ENCODE assay signal across 8 cellular contexts in genomic region chr19:40347476-40348124, GRCh38. TPM values are rescaled to one million over a fixed set of nuclear protein-coding genes. Genes with fewer than 3 reads are reported as not detected.
DNase-seq lines count a peak whose midpoint lies in the region.

No MANE protein-coding gene starts in this region.

- POLR2A ChIA-PET in CD8-positive, alpha-beta memory T cell (lab: Charles Lee): interaction anchor here (0.5 to 1.5 kb wide), 9 partner anchors 27 to 1093 kb away, joined by 3 to 10 read pairs (median 5); partner anchors contain the start of genes AKT2, BLVRB, HNRNPUL1 and RAB4B

- H3K9me3 Mint-ChIP-seq in CD8-positive, alpha-beta memory T cell: no peaks in the 10 kb centered on the region

- peaks cover 0 to 3% of the 10 kb centered on the region in 2 donors for H3K27me3 Mint-ChIP-seq in CD8-positive, alpha-beta memory T cell

- H3K27me3 ChIP-seq in CD8-positive, alpha-beta memory T cell (ENCODE audit: insufficient read depth, low read length, poor library complexity, severe bottlenecking): no peaks in the 10 kb centered on the region
- no peaks in the 10 kb centered on the region for H3K27me3 ChIP-seq in effector memory CD4-positive, alpha-beta T cell (replicated peaks; ENCODE audit: control insufficient read depth, insufficient read depth, low read length, poor library complexity, severe bottlenecking)
- no peaks in the 10 kb centered on the region for H3K27me3 ChIP-seq in neuron (ENCODE audit: insufficient read depth, low read length)

- H3K27ac Mint-ChIP-seq in CD8-positive, alpha-beta memory T cell: peak overlapping the region; percentile 89 to 97 (median 92)

- H3K4me3 Mint-ChIP-seq in CD8-positive, alpha-beta memory T cell: peak overlapping the region; percentile 86 to 94 (median 90)

- peaks cover 18% of the 10 kb centered on the region for H3K4me1 ChIP-seq in CD8-positive, alpha-beta memory T cell (ENCODE audit: insufficient read depth, low read length)
- peaks cover 15% of the 10 kb centered on the region for H3K4me1 ChIP-seq in effector memory CD4-positive, alpha-beta T cell (ENCODE audit: control insufficient read depth, insufficient read depth, low read length, poor library complexity, severe bottlenecking)
- H3K4me1 ChIP-seq in neuron (ENCODE audit: insufficient read depth, low read length): peaks cover 11% of the 10 kb centered on the region

- DNase-seq in CD8-positive, alpha-beta memory T cell: no peak
- DNase-seq in MV-4-11 (lab: John Stamatoyannopoulos, UW) (peak; percentile 79), H4 (ENCODE audit: low spot score) (no peak), inferior parietal cortex (ENCODE audit: extremely low spot score) (no peak), NCI-H1930 (lab: John Stamatoyannopoulos, UW) (no peak), NCI-H2029 treated with DMSO at 0.1 percent for 48 hours (lab: John Stamatoyannopoulos, UW) (no peak)
- DNase-seq in effector memory CD4-positive, alpha-beta T cell: no peak

- no peaks in the 10 kb centered on the region for H3K36me3 ChIP-seq in CD8-positive, alpha-beta memory T cell (ENCODE audit: insufficient read depth, low read length)
- no peaks in the 10 kb centered on the region for H3K36me3 ChIP-seq in effector memory CD4-positive, alpha-beta T cell (ENCODE audit: control insufficient read depth, insufficient read depth, low read length)
- peaks cover 4% of the 10 kb centered on the region for H3K36me3 ChIP-seq in neuron (ENCODE audit: insufficient read depth, low read length)

- no peaks in the 10 kb centered on the region for H3K9me3 ChIP-seq in CD8-positive, alpha-beta memory T cell (ENCODE audit: low read length)
- H3K9me3 ChIP-seq in effector memory CD4-positive, alpha-beta T cell (ENCODE audit: control insufficient read depth, low read length): no peaks in the 10 kb centered on the region
- no peaks in the 10 kb centered on the region for H3K9me3 ChIP-seq in neuron (ENCODE audit: low read length)

- H3K4me1 Mint-ChIP-seq in CD8-positive, alpha-beta memory T cell: peaks cover 31 to 59% (median 37%) of the 10 kb centered on the region in 3 donors

- peak overlapping the region; percentile 52 for H2AFZ ChIP-seq in neuron (ENCODE audit: low read depth, low read length)

- peaks cover 0 to 15% (median 0%) of the 10 kb centered on the region in 3 donors for H3K36me3 Mint-ChIP-seq in CD8-positive, alpha-beta memory T cell

- H3K27ac ChIP-seq in CD8-positive, alpha-beta memory T cell (ENCODE audit: low read depth, low read length): peak overlapping the region; percentile 79
- peak overlapping the region; percentile 79 for H3K27ac ChIP-seq in effector memory CD4-positive, alpha-beta T cell (ENCODE audit: insufficient read depth, low read length, poor library complexity, severe bottlenecking)

- CTCF ChIA-PET in CD8-positive, alpha-beta memory T cell (lab: Charles Lee): interaction anchor here (0.8 to 2.0 kb wide), 4 partner anchors 12 to 73 kb away, joined by 3 to 7 read pairs (median 5); no protein-coding TSS in a partner anchor

- H3K4me3 ChIP-seq in CD8-positive, alpha-beta memory T cell (ENCODE audit: low read length): peak overlapping the region; percentile 82
- H3K4me3 ChIP-seq in effector memory CD4-positive, alpha-beta T cell (ENCODE audit: insufficient read depth, low read depth, low read length, poor library complexity, severe bottlenecking): peak overlapping the region; percentile 69
- H3K4me3 ChIP-seq in neuron (ENCODE audit: low read length): peak overlapping the region; percentile 74

RNA-seq across cellular contexts. Expression of gene C19orf47, which starts 0.6 kb away (rescaled TPM):
- total RNA-seq in CD8-positive, alpha-beta memory T cell: 10 to 100 TPM; 25.4 to 29.5 TPM
- 9.5 TPM for polyA plus RNA-seq in CD8-positive, alpha-beta memory T cell
- total RNA-seq in H4 (2014; rRNA removed; shearing (Covaris generic)): 4.3 and 4.4 TPM in 2 replicates

RNA-seq across cellular contexts. Expression of gene PLD3, which starts 0.9 kb away (rescaled TPM):
- 10 to 100 TPM; 48.2 to 53.0 TPM for total RNA-seq in CD8-positive, alpha-beta memory T cell
- 73.6 TPM for polyA plus RNA-seq in CD8-positive, alpha-beta memory T cell
- 212 and 308 TPM in 2 replicates for total RNA-seq in H4 (2014; rRNA removed; shearing (Covaris generic))

RNA-seq across cellular contexts. Expression of gene HIPK4, which starts 42.4 kb away (rescaled TPM):
- total RNA-seq in CD8-positive, alpha-beta memory T cell: not detected
- not detected for polyA plus RNA-seq in CD8-positive, alpha-beta memory T cell
- not detected in 2 replicates for total RNA-seq in H4 (2014; rRNA removed; shearing (Covaris generic))
